Comparison of ENCODE assay signal across 10 cellular contexts in the genomic region with DNA sequence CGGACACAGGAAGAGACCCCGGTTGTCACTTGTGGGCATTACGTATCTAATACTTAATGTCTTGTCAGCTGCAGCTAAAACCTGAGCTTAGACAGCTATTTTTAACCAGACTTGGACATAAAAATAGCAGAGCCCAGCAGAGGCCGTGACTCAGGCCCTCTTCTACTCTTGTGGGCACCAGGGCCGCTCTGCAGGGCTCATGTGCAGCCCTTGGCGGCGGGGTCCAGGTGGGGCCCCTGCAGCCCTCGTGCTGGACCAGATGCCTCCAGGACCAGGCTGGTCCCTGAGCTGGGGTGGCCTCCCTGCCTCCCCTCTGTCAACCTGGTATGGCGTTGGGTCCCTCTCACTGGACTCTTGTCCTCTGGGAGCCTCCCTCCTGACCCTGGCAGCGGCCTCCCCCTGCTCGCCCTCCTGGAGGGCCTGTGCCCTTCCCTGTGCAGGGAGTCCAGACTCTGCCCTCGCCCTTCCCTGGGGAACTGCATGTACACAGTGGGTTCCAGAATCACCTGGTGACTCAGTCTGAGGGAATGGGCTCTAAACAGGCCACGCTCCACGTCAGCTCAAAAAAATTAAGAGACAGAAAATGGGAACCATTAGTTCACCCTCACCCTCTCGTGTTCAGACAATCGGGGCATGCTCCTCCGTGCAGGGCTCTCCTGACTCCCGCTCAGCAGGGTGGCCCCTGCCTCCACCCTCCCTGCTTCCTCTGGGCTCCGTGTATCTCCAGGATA. TPM values are rescaled to one million over a fixed set of nuclear protein-coding genes. Genes with fewer than 3 reads are reported as not detected.
DNase-seq lines count a peak whose midpoint lies in the region; ATAC-seq and TF ChIP-seq lines count a peak whose summit lies in the region.
"Had no signal": no experiment of that assay in that cellular context is flagged by ENCODE, and none has a peak within 500 bp of the region (broad histone marks: within the 10 kb centered on the region; RNA-seq: fewer than 3 reads in every experiment).

No MANE protein-coding gene starts in this region.

- H3K36me3 ChIP-seq in skeletal muscle satellite cell (ENCODE audit: insufficient read depth, low read length): no peaks in the 10 kb centered on the region

- intact Hi-C loops in sciatic nerve (cut with DNase I): no loop called here

- H3K9ac ChIP-seq in skeletal muscle satellite cell (ENCODE audit: low read depth, low read length): peak overlapping the region; percentile 56

- no peak for TF ChIP-seq CTCF in fibroblast of the aortic adventitia (IDR thresholded peaks at IDR 0.05; ENCODE audit: insufficient read depth, low read length)

- no peak for ATAC-seq in sciatic nerve

- DNase-seq in GM04504 (ENCODE audit: low read depth) (peak; percentile 60), RPMI7951 (ENCODE audit: low read depth) (peak; percentile 85), fibroblast of the aortic adventitia (ENCODE audit: low read depth) (peak; percentile 55), sciatic nerve (ENCODE audit: low spot score) (no peak), NCI-H2107 (lab: John Stamatoyannopoulos, UW) (no peak), erythroblast (lab: John Stamatoyannopoulos, UW) (no peak)
- DNase-seq: activated CD4-positive, alpha-beta T cell treated with anti-CD3 and anti-CD28 coated beads, Interleukin-2, amount 50 U/mL, for 48 hours; glutamatergic neuron; stimulated activated naive CD4-positive, alpha-beta T cell treated with Interleukin-2 at 50 U/mL for 16 hours had no signal

- H3K9me3 ChIP-seq in skeletal muscle satellite cell (replicated peaks; ENCODE audit: low read length): no peaks in the 10 kb centered on the region

- H3K4me2 ChIP-seq in skeletal muscle satellite cell (ENCODE audit: low read length): peak overlapping the region; percentile 45

- no peak overlapping the region for H3K4me3 ChIP-seq in fibroblast of the aortic adventitia (ENCODE audit: low read depth, low read length)
- H3K4me3 ChIP-seq in skeletal muscle satellite cell (ENCODE audit: low read length): peak overlapping the region; percentile 27

- TF ChIP-seq POLR2A in erythroblast (IDR thresholded peaks at IDR 0.05; ENCODE audit: low read length): no peak

- H3K4me1 ChIP-seq in skeletal muscle satellite cell (ENCODE audit: control insufficient read depth, insufficient read depth, low read length): peaks cover 52% of the 10 kb centered on the region

- no peaks in the 10 kb centered on the region for H3K27me3 ChIP-seq in skeletal muscle satellite cell (ENCODE audit: control insufficient read depth, insufficient read depth, low read length)

RNA-seq across cellular contexts. Expression of gene CDK5R1, which starts 9.7 kb away (rescaled TPM):
- total RNA-seq in RPMI7951 (2014; rRNA removed; shearing (Covaris generic)): 2.9 and 3.4 TPM in 2 replicates
- 0.49 and 1.4 TPM in 2 replicates for total RNA-seq in fibroblast of the aortic adventitia (ENCODE audit: low replicate concordance)
- total RNA-seq in skeletal muscle satellite cell (2012; rRNA removed): 0.25 and 1.5 TPM in 2 replicates
- 1.3 TPM for total RNA-seq in sciatic nerve

RNA-seq across cellular contexts. Expression of gene PSMD11, which starts 52.2 kb away (rescaled TPM):
- total RNA-seq in RPMI7951 (2014; rRNA removed; shearing (Covaris generic)): 73.9 and 77.9 TPM in 2 replicates
- total RNA-seq in fibroblast of the aortic adventitia (ENCODE audit: low replicate concordance) (74.2 and 78.2 TPM in 2 replicates), sciatic nerve (58.8 TPM)
- total RNA-seq in skeletal muscle satellite cell (2012; rRNA removed): 81.9 and 86.5 TPM in 2 replicates

Comparison
In these comparisons a context has a peak if more than half of its experiments do, and no peak if none do; other contexts are left out.
1. DNase-seq: peak in GM04504 (single experiment), RPMI7951 (single experiment) and fibroblast of the aortic adventitia (single experiment); none in sciatic nerve (single experiment), NCI-H2107 (single experiment) and erythroblast (0 of 2).